Comparison of ENCODE assay signal across 8 cellular contexts in genomic region chr5:321726-322251, GRCh38. TPM values are rescaled to one million over a fixed set of nuclear protein-coding genes. Genes with fewer than 3 reads are reported as not detected.
A peak's percentile ranks its signal among the peaks of the same experiment; 100 is the strongest.
DNase-seq lines count a peak whose midpoint lies in the region; ATAC-seq and TF ChIP-seq lines count a peak whose summit lies in the region.

No MANE protein-coding gene starts in this region.

- peak overlapping the region; percentile 67 for H3K4me3 Mint-ChIP-seq in activated naive CD8-positive, alpha-beta T cell treated with anti-CD3 and anti-CD28 coated beads, Interleukin-2, amount 50 U/mL, for 24 hours
- H3K4me3 Mint-ChIP-seq in neural progenitor cell: no peak overlapping the region

- H3K4me1 ChIP-seq in neural progenitor cell: peaks cover 6% of the 10 kb centered on the region
- H3K4me1 ChIP-seq in body of pancreas: peaks cover 25% of the 10 kb centered on the region

- peak overlapping the region; percentile 75 for H3K4me3 ChIP-seq in neural progenitor cell
- no peak overlapping the region for H3K4me3 ChIP-seq in body of pancreas

- no peak overlapping the region for H3K27ac ChIP-seq in neural progenitor cell
- H3K27ac ChIP-seq in body of pancreas: no peak overlapping the region

- intact Hi-C loops in body of pancreas (cut with DNase I): no loop called here

- TF ChIP-seq CTCF in neural progenitor cell (IDR thresholded peaks at IDR 0.05) (no peak), body of pancreas (IDR thresholded peaks at IDR 0.05) (no peak)

- no peaks in the 10 kb centered on the region for H3K9me3 Mint-ChIP-seq in activated naive CD8-positive, alpha-beta T cell treated with anti-CD3 and anti-CD28 coated beads, Interleukin-2, amount 50 U/mL, for 24 hours
- no peaks in the 10 kb centered on the region for H3K9me3 Mint-ChIP-seq in neural progenitor cell

- H3K27me3 ChIP-seq in neural progenitor cell (peaks cover 68% of the 10 kb centered on the region), body of pancreas (peaks cover 0 to 25% of the 10 kb centered on the region in 2 donors)

- H3K4me2 ChIP-seq in neural progenitor cell: peak overlapping the region; percentile 83

- WGBS in body of pancreas, 2 donors: 3% methylated on average over 44 of the region's 67 CpGs; no CpG with 5 or more reads in 1 of the 2 donors

- H3K36me3 ChIP-seq in neural progenitor cell (no peaks in the 10 kb centered on the region), body of pancreas (replicated peaks in 1 of 2; ENCODE audit: insufficient read depth in 1 of 2, low read depth in 2 of 2) (no peaks in the 10 kb centered on the region)

- peaks cover 18% of the 10 kb centered on the region for H3K27me3 Mint-ChIP-seq in activated naive CD8-positive, alpha-beta T cell treated with anti-CD3 and anti-CD28 coated beads, Interleukin-2, amount 50 U/mL, for 24 hours
- peaks cover 28% of the 10 kb centered on the region for H3K27me3 Mint-ChIP-seq in neural progenitor cell (ENCODE audit: insufficient read depth, low read depth)

- DNase-seq in activated naive CD8-positive, alpha-beta T cell treated with anti-CD3 and anti-CD28 coated beads, Interleukin-2, amount 50 U/mL, for 24 hours: no peak
- DNase-seq in neural progenitor cell (ENCODE audit: low spot score) (no peak), epidermal melanocyte (ENCODE audit: insufficient read length, low spot score) (no peak), Ammon's horn (ENCODE audit: low spot score) (no peak), body of pancreas (no peak)

- H3K4me1 Mint-ChIP-seq in activated naive CD8-positive, alpha-beta T cell treated with anti-CD3 and anti-CD28 coated beads, Interleukin-2, amount 50 U/mL, for 24 hours: peaks cover 17% of the 10 kb centered on the region
- H3K4me1 Mint-ChIP-seq in neural progenitor cell: no peaks in the 10 kb centered on the region

- peaks cover 8% of the 10 kb centered on the region for H3F3A ChIP-seq in neural progenitor cell (ENCODE audit: low read depth)

- H3K27ac Mint-ChIP-seq in activated naive CD8-positive, alpha-beta T cell treated with anti-CD3 and anti-CD28 coated beads, Interleukin-2, amount 50 U/mL, for 24 hours: no peak overlapping the region
- H3K27ac Mint-ChIP-seq in neural progenitor cell: no peak overlapping the region

- no peak for TF ChIP-seq POLR2A in body of pancreas (IDR thresholded peaks at IDR 0.05)

- peak overlapping the region; percentile 91 for H2AFZ ChIP-seq in neural progenitor cell (replicated peaks)

- H3K79me2 ChIP-seq in neural progenitor cell (ENCODE audit: low read depth): no peaks in the 10 kb centered on the region

- H3K9me3 ChIP-seq in neural progenitor cell (ENCODE audit: low read depth) (no peaks in the 10 kb centered on the region), body of pancreas (no peaks in the 10 kb centered on the region)

- H3K36me3 Mint-ChIP-seq in activated naive CD8-positive, alpha-beta T cell treated with anti-CD3 and anti-CD28 coated beads, Interleukin-2, amount 50 U/mL, for 24 hours (ENCODE audit: low read depth): peaks cover 8% of the 10 kb centered on the region
- H3K36me3 Mint-ChIP-seq in neural progenitor cell: no peaks in the 10 kb centered on the region

- no peak overlapping the region for H3K9ac ChIP-seq in neural progenitor cell

- peaks cover 24% of the 10 kb centered on the region for H4K20me1 ChIP-seq in neural progenitor cell (ENCODE audit: low read depth)

- peak; percentile 4 for ATAC-seq in GM18511 (IDR thresholded peaks at IDR 0.05; ENCODE audit: unreplicated experiment)
- peak; percentile 14 for ATAC-seq in HG02588 (IDR thresholded peaks at IDR 0.05; ENCODE audit: unreplicated experiment)
- ATAC-seq in activated naive CD8-positive, alpha-beta T cell treated with anti-CD3 and anti-CD28 coated beads, Interleukin-2, amount 50 U/mL, for 24 hours: no peak
- ATAC-seq in HG03039 (IDR thresholded peaks at IDR 0.05; ENCODE audit: unreplicated experiment): no peak
- ATAC-seq in body of pancreas: no peak

RNA-seq across cellular contexts. Expression of gene AHRR, which starts 0.3 kb away (rescaled TPM):
- total RNA-seq in neural progenitor cell (ENCODE audit: low replicate concordance): 0.34 and 0.68 TPM in 2 replicates
- under 1 TPM; 0.26 to 0.33 TPM for total RNA-seq in body of pancreas

RNA-seq across cellular contexts. Expression of gene PDCD6, which starts 50.3 kb away (rescaled TPM):
- total RNA-seq in neural progenitor cell (ENCODE audit: low replicate concordance) (60.8 and 65.3 TPM in 2 replicates), body of pancreas (10 to 100 TPM; 43.1 to 49.4 TPM)

Comparison
In these comparisons a context has a peak if more than half of its experiments do, and no peak if none do; other contexts are left out.
1. ATAC-seq: peak in GM18511 (single experiment) and HG02588 (single experiment); none in activated naive CD8-positive, alpha-beta T cell treated with anti-CD3 and anti-CD28 coated beads, Interleukin-2, amount 50 U/mL, for 24 hours (single experiment), HG03039 (single experiment) and body of pancreas (single experiment).